Comparison of ENCODE assay signal across 15 cellular contexts in genomic region chr1:52306227-52307006, GRCh38. TPM values are rescaled to one million over a fixed set of nuclear protein-coding genes. Genes with fewer than 3 reads are reported as not detected.
DNase-seq lines count a peak whose midpoint lies in the region; ATAC-seq and TF ChIP-seq lines count a peak whose summit lies in the region.
"Had no signal": no experiment of that assay in that cellular context is flagged by ENCODE, and none has a peak within 500 bp of the region (broad histone marks: within the 10 kb centered on the region; RNA-seq: fewer than 3 reads in every experiment).

No MANE protein-coding gene starts in this region.

- H3K4me1 ChIP-seq in cardiac muscle cell (ENCODE audit: low read depth), result peaks cover 11% of the 10 kb centered on the region
- no peaks in the 10 kb centered on the region for H3K4me1 ChIP-seq in thyroid gland
- H3K4me1 ChIP-seq: esophagus muscularis mucosa, right lobe of liver, transverse colon had no signal

- ATAC-seq in GM21737 (IDR thresholded peaks at IDR 0.05; ENCODE audit: unreplicated experiment) (no peak), GM19023 (IDR thresholded peaks at IDR 0.05; ENCODE audit: unreplicated experiment) (no peak)

- H3K4me3 ChIP-seq in cardiac muscle cell (no peak overlapping the region), thyroid gland (replicated peaks in 1 of 3) (no peak overlapping the region)
- H3K4me3 ChIP-seq: esophagus muscularis mucosa, right lobe of liver, transverse colon had no signal

- 87 to 92% methylated on average over 6 to 8 of the region's 11 CpGs for WGBS in thyroid gland, 2 donors

- intact Hi-C loops in thyroid gland (cut with DNase I), result no loop called here

- no peaks in the 10 kb centered on the region for H3K9me3 ChIP-seq in cardiac muscle cell (ENCODE audit: low read depth)
- no peaks in the 10 kb centered on the region for H3K9me3 ChIP-seq in thyroid gland
- H3K9me3 ChIP-seq: esophagus muscularis mucosa, right lobe of liver, transverse colon had no signal

- peak overlapping the region; percentile 28 for H3K27ac ChIP-seq in cardiac muscle cell
- no peak overlapping the region for H3K27ac ChIP-seq in thyroid gland
- H3K27ac ChIP-seq: esophagus muscularis mucosa, right lobe of liver, transverse colon had no signal

- H3K27me3 ChIP-seq in cardiac muscle cell (no peaks in the 10 kb centered on the region), thyroid gland (no peaks in the 10 kb centered on the region)
- H3K27me3 ChIP-seq: esophagus muscularis mucosa, right lobe of liver, transverse colon had no signal

- TF ChIP-seq CTCF in cardiac muscle cell (IDR thresholded peaks at IDR 0.05; ENCODE audit: low read depth, low read length), result no peak
- TF ChIP-seq CTCF in thyroid gland (IDR thresholded peaks at IDR 0.05), result no peak

- TF ChIP-seq POLR2A in thyroid gland (IDR thresholded peaks at IDR 0.05), result no peak

- DNase-seq in NCI-H1417 (lab: John Stamatoyannopoulos, UW) (peak in 2 of 3 experiments; percentile 12 to 47), NCI-H1417 treated with DMSO at 0.1 percent for 48 hours (lab: John Stamatoyannopoulos, UW) (no peak), NCI-H748 treated with DMSO at 0.1 percent for 48 hours (lab: John Stamatoyannopoulos, UW) (peak; percentile 3), cardiac muscle cell (ENCODE audit: low read depth in 1 of 2, low spot score in 1 of 2) (no peak), thyroid gland (peak; percentile 51 to 58), NCI-H2227 treated with DMSO at 0.1 percent for 48 hours (lab: John Stamatoyannopoulos, UW) (no peak)
- DNase-seq: CD4-positive, alpha-beta T cell; mammary epithelial cell; NCI-H1930; right lobe of liver; stimulated activated CD4-positive, alpha-beta T cell treated with anti-CD3 and anti-CD28 coated beads, Interleukin-2, amount 100 ng/mL, for 48 hours; transverse colon had no signal

- H3K36me3 ChIP-seq in cardiac muscle cell (peaks cover 6% of the 10 kb centered on the region), thyroid gland (no peaks in the 10 kb centered on the region)

RNA-seq across cellular contexts. Expression of gene CC2D1B, which starts 59.6 kb away (rescaled TPM):
- total RNA-seq in cardiac muscle cell (15.0 and 16.8 TPM in 2 replicates), thyroid gland (10 to 100 TPM; 34.7 to 68.2 (median 48.4) TPM)
- 4.8 and 14.4 TPM in 2 replicates for polyA plus RNA-seq in cardiac muscle cell

Comparison
In these comparisons a context has a peak if more than half of its experiments do, and no peak if none do; other contexts are left out.
1. DNase-seq: peak in NCI-H1417 (2 of 3), NCI-H748 treated with DMSO at 0.1 percent for 48 hours (single experiment) and thyroid gland (2 of 2); none in NCI-H1417 treated with DMSO at 0.1 percent for 48 hours (single experiment), cardiac muscle cell (0 of 2) and NCI-H2227 treated with DMSO at 0.1 percent for 48 hours (single experiment).